ENCODE assay signal across 8 cellular contexts in the genomic region with DNA sequence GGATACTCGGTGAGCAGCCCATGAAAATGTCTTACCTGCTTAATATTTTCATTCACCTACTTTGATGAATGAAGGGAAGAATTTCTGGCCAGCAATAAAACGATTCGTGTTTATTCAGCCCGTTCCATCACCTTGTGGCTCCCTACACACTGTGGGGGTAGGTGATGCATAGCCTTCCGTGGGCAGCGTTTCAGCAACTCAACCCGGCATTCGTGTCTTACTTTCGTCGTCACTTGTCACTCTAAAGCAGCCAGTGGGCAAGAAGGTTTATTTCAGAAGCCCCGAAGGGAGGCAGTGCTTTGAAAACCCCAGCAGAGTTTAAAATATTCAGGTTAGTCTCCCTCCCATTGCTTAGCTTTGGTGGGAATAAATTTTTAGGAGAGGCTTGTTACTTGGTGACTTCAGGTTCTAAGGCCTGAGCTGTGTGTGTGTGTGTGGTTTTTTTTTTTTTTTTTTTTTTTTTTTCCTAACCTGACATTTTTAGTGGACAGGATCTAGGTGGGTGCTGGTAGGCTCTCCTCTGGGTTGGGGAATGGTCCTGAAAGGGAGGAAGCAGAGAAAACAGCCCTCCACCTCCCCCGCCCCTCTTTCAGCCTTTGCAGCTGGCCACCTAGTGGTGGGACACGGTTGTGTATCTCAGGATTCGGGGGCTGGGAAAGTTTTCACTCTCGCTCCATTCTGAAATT. TPM values are rescaled to one million over a fixed set of nuclear protein-coding genes. Genes with fewer than 3 reads are reported as not detected.
DNase-seq lines count a peak whose midpoint lies in the region; ATAC-seq and TF ChIP-seq lines count a peak whose summit lies in the region.

No MANE protein-coding gene starts in this region.

- H3K4me1 ChIP-seq in GM23248 (ENCODE audit: insufficient read depth) = peaks cover 33% of the 10 kb centered on the region
- H3K4me1 ChIP-seq in cardiac muscle cell (ENCODE audit: low read depth) = peaks cover 22% of the 10 kb centered on the region
- peaks cover 16% of the 10 kb centered on the region for H3K4me1 ChIP-seq in parathyroid adenoma
- H3K4me1 ChIP-seq in urinary bladder (ENCODE audit: insufficient read depth) = no peaks in the 10 kb centered on the region

- H3K4me2 ChIP-seq in GM23248 (ENCODE audit: unreplicated experiment) (peak overlapping the region; percentile 99), parathyroid adenoma (ENCODE audit: low read length) (peak overlapping the region; percentile 57)

- H3K27ac ChIP-seq in GM23248 (peak overlapping the region; percentile 84), cardiac muscle cell (no peak overlapping the region), parathyroid adenoma (peak overlapping the region; percentile 90), urinary bladder (ENCODE audit: low read depth) (peak overlapping the region; percentile 65)

- H3K9ac ChIP-seq in GM23248 (peak overlapping the region; percentile 96), parathyroid adenoma (no peak overlapping the region)

- no peaks in the 10 kb centered on the region for H3K9me2 ChIP-seq in GM23248 (ENCODE audit: insufficient read depth)

- TF ChIP-seq CTCF in cardiac muscle cell (IDR thresholded peaks at IDR 0.05; ENCODE audit: low read depth, low read length) (peak; percentile 88), parathyroid adenoma (IDR thresholded peaks at IDR 0.05) (peak; percentile 79)

- no peaks in the 10 kb centered on the region for H4K20me1 ChIP-seq in GM23248 (ENCODE audit: insufficient read depth)

- in situ Hi-C loops in GM23248 (cut with MboI) (no loop called here), SK-MEL-5 (cut with HindIII; ENCODE audit: low pct_unique_long_range_greater_than_20kb, low sequenced_read_pairs) (no loop called here)

- H3F3A ChIP-seq in GM23248 (ENCODE audit: insufficient read depth) = peaks cover 21% of the 10 kb centered on the region

- ATAC-seq in GM19328 (IDR thresholded peaks at IDR 0.05; ENCODE audit: unreplicated experiment) = no peak

- H3K9me3 ChIP-seq in GM23248 (ENCODE audit: low read depth) (no peaks in the 10 kb centered on the region), cardiac muscle cell (ENCODE audit: low read depth) (no peaks in the 10 kb centered on the region), parathyroid adenoma (ENCODE audit: control insufficient read depth, low read length) (no peaks in the 10 kb centered on the region)

- peak overlapping the region; percentile 86 for H3K4me3 ChIP-seq in GM23248
- H3K4me3 ChIP-seq in cardiac muscle cell = peak overlapping the region; percentile 76
- peak overlapping the region; percentile 89 for H3K4me3 ChIP-seq in parathyroid adenoma (ENCODE audit: low read depth, low read length)
- H3K4me3 ChIP-seq in urinary bladder (ENCODE audit: low read depth, low read length) = peak overlapping the region; percentile 69

- DNase-seq in AG08396 (ENCODE audit: low spot score) (peak; percentile 67), GM23248 (peak; percentile 80), SK-MEL-5 (ENCODE audit: low read depth, low spot score) (peak; percentile 60), cardiac muscle cell (ENCODE audit: low read depth in 1 of 2, low spot score in 1 of 2) (peak; percentile 71 to 80)
- DNase-seq in activated naive CD8-positive, alpha-beta T cell treated with anti-CD3 and anti-CD28 coated beads, Interleukin-2, amount 50 U/mL, for 16 hours (ENCODE audit: low read depth, low spot score) = peak; percentile 53

- WGBS in GM23248 (ENCODE audit: low coverage in 1 of 2, low lambda C conversion rate in 2 of 2, missing lambda C conversion rate in 2 of 2), 2 experiments = 19 to 25% methylated on average over 15 of the region's 15 CpGs
- 15% methylated on average over 15 of the region's 15 CpGs for WGBS in urinary bladder

- H3K27me3 ChIP-seq in GM23248 (replicated peaks; ENCODE audit: insufficient read depth) (no peaks in the 10 kb centered on the region), cardiac muscle cell (no peaks in the 10 kb centered on the region), parathyroid adenoma (ENCODE audit: control insufficient read depth, insufficient read depth, low read length) (no peaks in the 10 kb centered on the region)

- H3K36me3 ChIP-seq in GM23248 (ENCODE audit: low read depth) (no peaks in the 10 kb centered on the region), cardiac muscle cell (no peaks in the 10 kb centered on the region), parathyroid adenoma (ENCODE audit: control insufficient read depth, insufficient read depth, low read length) (no peaks in the 10 kb centered on the region), urinary bladder (ENCODE audit: insufficient read depth) (no peaks in the 10 kb centered on the region)

- peak overlapping the region; percentile 43 for H2AFZ ChIP-seq in GM23248
- peak overlapping the region; percentile 5 for H2AFZ ChIP-seq in parathyroid adenoma

- H3K79me2 ChIP-seq in GM23248 (ENCODE audit: insufficient read depth) (peaks cover 61% of the 10 kb centered on the region), parathyroid adenoma (peaks cover 20% of the 10 kb centered on the region)

RNA-seq across cellular contexts. Expression of a gene that starts 1.8 kb away (rescaled TPM):
- 13.7 and 16.4 TPM in 2 replicates for total RNA-seq in GM23248 (2014; rRNA removed; shearing (Covaris generic))
- polyA plus RNA-seq in GM23248 (2016; fragmentation: Nextera tagmentation; extraction: Ambion mirVana) = 4.3 and 5.2 TPM in 2 replicates
- 4.2 and 4.8 TPM in 2 replicates for total RNA-seq in SK-MEL-5 (2014; rRNA removed; shearing (Covaris generic))
- 9.7 and 10.5 TPM in 2 replicates for polyA plus RNA-seq in SK-MEL-5 (2015; cell fraction: cytosol; rRNA removed)
- 3.6 and 5.8 TPM in 2 replicates for polyA plus RNA-seq in SK-MEL-5 (2015; cell fraction: nucleus; rRNA removed)
- 9.2 and 18.3 TPM in 2 replicates for total RNA-seq in cardiac muscle cell
- polyA plus RNA-seq in cardiac muscle cell = 3.5 and 10.1 TPM in 2 replicates
- 23.8 TPM for total RNA-seq in urinary bladder
- polyA plus RNA-seq in urinary bladder = 27.0 TPM

RNA-seq across cellular contexts. Expression of a gene that starts 30.6 kb away (rescaled TPM):
- 246 TPM in 2 replicates for total RNA-seq in GM23248 (2014; rRNA removed; shearing (Covaris generic))
- polyA plus RNA-seq in GM23248 (2016; fragmentation: Nextera tagmentation; extraction: Ambion mirVana) = 302 and 306 TPM in 2 replicates
- 245 and 273 TPM in 2 replicates for total RNA-seq in SK-MEL-5 (2014; rRNA removed; shearing (Covaris generic))
- polyA plus RNA-seq in SK-MEL-5 (2015; cell fraction: cytosol; rRNA removed) = 183 and 212 TPM in 2 replicates
- 79.8 and 104 TPM in 2 replicates for polyA plus RNA-seq in SK-MEL-5 (2015; cell fraction: nucleus; rRNA removed)
- total RNA-seq in cardiac muscle cell = 116 and 204 TPM in 2 replicates
- polyA plus RNA-seq in cardiac muscle cell = 360 and 413 TPM in 2 replicates
- 162 TPM for total RNA-seq in urinary bladder
- 219 TPM for polyA plus RNA-seq in urinary bladder

RNA-seq across cellular contexts. Expression of a gene that starts 43.7 kb away (rescaled TPM):
- total RNA-seq in GM23248 (2014; rRNA removed; shearing (Covaris generic)) = 10.7 and 13.1 TPM in 2 replicates
- 17.4 and 17.6 TPM in 2 replicates for polyA plus RNA-seq in GM23248 (2016; fragmentation: Nextera tagmentation; extraction: Ambion mirVana)
- total RNA-seq in SK-MEL-5 (2014; rRNA removed; shearing (Covaris generic)) = 58.9 and 63.9 TPM in 2 replicates
- polyA plus RNA-seq in SK-MEL-5 (2015; cell fraction: cytosol; rRNA removed) = 65.1 and 205 TPM in 2 replicates
- polyA plus RNA-seq in SK-MEL-5 (2015; cell fraction: nucleus; rRNA removed) = 171 and 201 TPM in 2 replicates
- 21.4 and 25.9 TPM in 2 replicates for total RNA-seq in cardiac muscle cell
- 51.5 and 53.2 TPM in 2 replicates for polyA plus RNA-seq in cardiac muscle cell
- 16.1 TPM for total RNA-seq in urinary bladder
- polyA plus RNA-seq in urinary bladder = 23.6 TPM
